16 cellular contexts compared by ENCODE assay signal in genomic region chr22:49583341-49583740, GRCh38.
DNase-seq lines count a peak whose midpoint lies in the region; ATAC-seq and TF ChIP-seq lines count a peak whose summit lies in the region.
"Had no signal": no experiment of that assay in that cellular context is flagged by ENCODE, and none has a peak within 500 bp of the region (broad histone marks: within the 10 kb centered on the region; RNA-seq: fewer than 3 reads in every experiment).

No MANE protein-coding gene starts in this region.

- H4K20me1 ChIP-seq in osteoblast (ENCODE audit: insufficient read depth, low read length) = no peaks in the 10 kb centered on the region

- no peak overlapping the region for H3K4me3 Mint-ChIP-seq in activated T-cell treated with anti-CD3 and anti-CD28 coated beads, Interleukin-2, amount 50 U/mL, for 24 hours
- no peak overlapping the region for H3K4me3 Mint-ChIP-seq in activated T-cell treated with anti-CD3 and anti-CD28 coated beads, Interleukin-2, amount 50 U/mL, for 72 hours
- H3K4me3 Mint-ChIP-seq: CD14-positive monocyte; CD4-positive, alpha-beta memory T cell; H9 had no signal

- no peaks in the 10 kb centered on the region for H3K36me3 ChIP-seq in osteoblast (ENCODE audit: insufficient read depth, low read length)
- no peaks in the 10 kb centered on the region for H3K36me3 ChIP-seq in WERI-Rb-1

- no peaks in the 10 kb centered on the region for H3K4me1 ChIP-seq in osteoblast (ENCODE audit: insufficient read depth, low read length)

- peaks cover 2% of the 10 kb centered on the region for H3K4me1 Mint-ChIP-seq in activated T-cell treated with anti-CD3 and anti-CD28 coated beads, Interleukin-2, amount 50 U/mL, for 24 hours (ENCODE audit: low read depth)
- H3K4me1 Mint-ChIP-seq in activated T-cell treated with anti-CD3 and anti-CD28 coated beads, Interleukin-2, amount 50 U/mL, for 72 hours (ENCODE audit: low read depth) = no peaks in the 10 kb centered on the region
- H3K4me1 Mint-ChIP-seq: CD14-positive monocyte had no signal

- H2AFZ ChIP-seq in osteoblast (ENCODE audit: low read length) = no peak overlapping the region

- no peaks in the 10 kb centered on the region for H3K9me3 Mint-ChIP-seq in activated T-cell treated with anti-CD3 and anti-CD28 coated beads, Interleukin-2, amount 50 U/mL, for 24 hours
- no peaks in the 10 kb centered on the region for H3K9me3 Mint-ChIP-seq in activated T-cell treated with anti-CD3 and anti-CD28 coated beads, Interleukin-2, amount 50 U/mL, for 72 hours

- H3K9me3 ChIP-seq in osteoblast (ENCODE audit: low read depth, low read length) (no peaks in the 10 kb centered on the region), WERI-Rb-1 (ENCODE audit: severe bottlenecking) (peaks cover 7% of the 10 kb centered on the region)

- H3K27me3 Mint-ChIP-seq in activated T-cell treated with anti-CD3 and anti-CD28 coated beads, Interleukin-2, amount 50 U/mL, for 24 hours = no peaks in the 10 kb centered on the region
- H3K27me3 Mint-ChIP-seq in activated T-cell treated with anti-CD3 and anti-CD28 coated beads, Interleukin-2, amount 50 U/mL, for 72 hours (ENCODE audit: low read depth) = no peaks in the 10 kb centered on the region
- H3K27me3 Mint-ChIP-seq: CD4-positive, alpha-beta memory T cell had no signal

- DNase-seq in activated T-cell treated with anti-CD3 and anti-CD28 coated beads, Interleukin-2, amount 50 U/mL, for 24 hours = peak; percentile 13
- DNase-seq in activated T-cell treated with anti-CD3 and anti-CD28 coated beads, Interleukin-2, amount 50 U/mL, for 72 hours = no peak
- DNase-seq in left lobe of liver (ENCODE audit: low spot score) (peak; percentile 16), osteoblast (ENCODE audit: insufficient read length, low spot score, missing footprints) (peak; percentile 72), WERI-Rb-1 (no peak), NCI-H446 (lab: John Stamatoyannopoulos, UW) (no peak)
- DNase-seq: 8988T; CD4-positive, alpha-beta memory T cell; DMS79 treated with DMSO at 0.1 percent for 48 hours; GF-D8; GOT3; H9 had no signal

- no peak overlapping the region for H3K4me2 ChIP-seq in osteoblast (ENCODE audit: insufficient read depth, low read length)
- H3K4me2 ChIP-seq: BLaER1 had no signal

- H3K27me3 ChIP-seq in osteoblast (ENCODE audit: insufficient read depth, low read length) = no peaks in the 10 kb centered on the region
- no peaks in the 10 kb centered on the region for H3K27me3 ChIP-seq in WERI-Rb-1 (ENCODE audit: insufficient read depth, low read depth, severe bottlenecking)
- H3K27me3 ChIP-seq: BLaER1 had no signal

- no peaks in the 10 kb centered on the region for H3K79me2 ChIP-seq in osteoblast (ENCODE audit: insufficient read depth, low read length)

- H3K36me3 Mint-ChIP-seq in activated T-cell treated with anti-CD3 and anti-CD28 coated beads, Interleukin-2, amount 50 U/mL, for 24 hours (ENCODE audit: low read depth) = peaks cover 45% of the 10 kb centered on the region
- peaks cover 0 to 3% of the 10 kb centered on the region in 2 donors for H3K36me3 Mint-ChIP-seq in activated T-cell treated with anti-CD3 and anti-CD28 coated beads, Interleukin-2, amount 50 U/mL, for 72 hours (ENCODE audit: insufficient read depth in 2 of 2)

- H3K27ac Mint-ChIP-seq in activated T-cell treated with anti-CD3 and anti-CD28 coated beads, Interleukin-2, amount 50 U/mL, for 24 hours = no peak overlapping the region
- no peak overlapping the region for H3K27ac Mint-ChIP-seq in activated T-cell treated with anti-CD3 and anti-CD28 coated beads, Interleukin-2, amount 50 U/mL, for 72 hours
- H3K27ac Mint-ChIP-seq: CD4-positive, alpha-beta memory T cell; H9 had no signal

- ATAC-seq in activated T-cell treated with anti-CD3 and anti-CD28 coated beads, Interleukin-2, amount 50 U/mL, for 72 hours (replicated peaks in 1 of 2) = no peak
- ATAC-seq in left lobe of liver (no peak), GM21737 (IDR thresholded peaks at IDR 0.05; ENCODE audit: unreplicated experiment) (no peak)
- ATAC-seq: HepG2 had no signal

- TF ChIP-seq CTCF in osteoblast (IDR thresholded peaks at IDR 0.05; ENCODE audit: extremely low read depth, low read depth, low read length) (no peak), WERI-Rb-1 (IDR thresholded peaks at IDR 0.05; ENCODE audit: low read depth, low read length) (no peak)

- no peak overlapping the region for H3K4me3 ChIP-seq in osteoblast (ENCODE audit: insufficient read depth, low read length)
- H3K4me3 ChIP-seq in WERI-Rb-1 (ENCODE audit: low read depth, low read length) = no peak overlapping the region
- H3K4me3 ChIP-seq: BLaER1 had no signal

- H3K27ac ChIP-seq in osteoblast (ENCODE audit: low read depth, low read length) (no peak overlapping the region), WERI-Rb-1 (no peak overlapping the region)
- H3K27ac ChIP-seq: BLaER1 had no signal

Comparison
In these comparisons a context has a peak if more than half of its experiments do, and no peak if none do; other contexts are left out.
1. DNase-seq: peak in activated T-cell treated with anti-CD3 and anti-CD28 coated beads, Interleukin-2, amount 50 U/mL, for 24 hours (single experiment), left lobe of liver (single experiment) and osteoblast (single experiment); none in activated T-cell treated with anti-CD3 and anti-CD28 coated beads, Interleukin-2, amount 50 U/mL, for 72 hours (0 of 2), WERI-Rb-1 (single experiment) and NCI-H446 (0 of 2).